Comparison of ENCODE assay signal across 22 cellular contexts in genomic region chr1:59543211-59543668, GRCh38.
A peak's percentile ranks its signal among the peaks of the same experiment; 100 is the strongest.
DNase-seq lines count a peak whose midpoint lies in the region; ATAC-seq, FAIRE-seq and TF ChIP-seq lines count a peak whose summit lies in the region.
"Had no signal": no experiment of that assay in that cellular context is flagged by ENCODE, and none has a peak within 500 bp of the region (broad histone marks: within the 10 kb centered on the region; RNA-seq: fewer than 3 reads in every experiment).

No MANE protein-coding gene starts in this region.

- intact Hi-C loops in kidney (cut with DNase I) = no loop called here

- peaks cover 8 to 26% of the 10 kb centered on the region in 2 donors for H3K4me1 ChIP-seq in kidney (ENCODE audit: control insufficient read depth in 1 of 2, insufficient read depth in 1 of 2, low read depth in 1 of 2, low read length in 2 of 2)
- peaks cover 7% of the 10 kb centered on the region for H3K4me1 ChIP-seq in neural progenitor cell
- H3K4me1 ChIP-seq: SJSA1 had no signal

- H4K20me1 ChIP-seq in neural progenitor cell (ENCODE audit: low read depth) = no peaks in the 10 kb centered on the region

- no peaks in the 10 kb centered on the region for H3K79me2 ChIP-seq in neural progenitor cell (ENCODE audit: low read depth)

- in situ Hi-C loops in ACHN (cut with HindIII; ENCODE audit: low pct_ligation_motif_present, low pct_unique_long_range_greater_than_20kb, low sequenced_read_pairs) = no loop called here

- H3K27me3 Mint-ChIP-seq in neural progenitor cell (ENCODE audit: insufficient read depth, low read depth) = peaks cover 2% of the 10 kb centered on the region
- H3K27me3 Mint-ChIP-seq: CD4-positive, CD25-positive, alpha-beta regulatory T cell had no signal

- H3K27ac Mint-ChIP-seq in neural progenitor cell = no peak overlapping the region
- H3K27ac Mint-ChIP-seq: CD4-positive, CD25-positive, alpha-beta regulatory T cell had no signal

- H2AFZ ChIP-seq in neural progenitor cell (replicated peaks) = no peak overlapping the region

- no peaks in the 10 kb centered on the region for H3K36me3 Mint-ChIP-seq in neural progenitor cell
- H3K36me3 Mint-ChIP-seq: CD4-positive, CD25-positive, alpha-beta regulatory T cell had no signal

- peak; percentile 94 for FAIRE-seq in kidney (lab: Jason Lieb, UNC)
- FAIRE-seq: astrocyte had no signal

- H3K4me3 ChIP-seq in kidney (ENCODE audit: low read length in 2 of 2) = peak overlapping the region in 1 of 2 donors; percentile 14
- H3K4me3 ChIP-seq in neural progenitor cell = no peak overlapping the region
- H3K4me3 ChIP-seq: coronary artery, SJSA1, smooth muscle cell, transverse colon had no signal

- H3K4me2 ChIP-seq in neural progenitor cell = no peak overlapping the region
- H3K4me2 ChIP-seq: smooth muscle cell had no signal

- no peaks in the 10 kb centered on the region for H3K27me3 ChIP-seq in neural progenitor cell
- H3K27me3 ChIP-seq: SJSA1, transverse colon had no signal

- H3K9ac ChIP-seq in kidney (ENCODE audit: low read length in 2 of 2) = peak overlapping the region in 1 of 2 donors; percentile 41
- H3K9ac ChIP-seq in neural progenitor cell = no peak overlapping the region

- ATAC-seq in HG03196 (IDR thresholded peaks at IDR 0.05; ENCODE audit: unreplicated experiment) (no peak), HG03097 (IDR thresholded peaks at IDR 0.05; ENCODE audit: low FRiP score, unreplicated experiment) (no peak), HG03432 (IDR thresholded peaks at IDR 0.05; ENCODE audit: unreplicated experiment) (no peak)

- TF ChIP-seq CTCF in kidney (IDR thresholded peaks at IDR 0.05; ENCODE audit: borderline replicate concordance, extremely low read depth, insufficient read depth) (no peak), neural progenitor cell (IDR thresholded peaks at IDR 0.05) (no peak)

- H3K9me3 ChIP-seq in kidney (ENCODE audit: control insufficient read depth in 1 of 2, low read length in 2 of 2) (no peaks in the 10 kb centered on the region), neural progenitor cell (ENCODE audit: low read depth) (no peaks in the 10 kb centered on the region)
- H3K9me3 ChIP-seq: SJSA1, transverse colon had no signal

- H3K27ac ChIP-seq in kidney (ENCODE audit: low read depth in 2 of 2, low read length in 2 of 2) (peak overlapping the region; percentile 92 to 93), neural progenitor cell (no peak overlapping the region)
- H3K27ac ChIP-seq: coronary artery, epithelial cell of prostate, SJSA1 had no signal

- H3K4me3 Mint-ChIP-seq in neural progenitor cell = no peak overlapping the region
- H3K4me3 Mint-ChIP-seq: CD4-positive, CD25-positive, alpha-beta regulatory T cell had no signal

- peaks cover 12% of the 10 kb centered on the region for H3K4me1 Mint-ChIP-seq in neural progenitor cell
- H3K4me1 Mint-ChIP-seq: CD4-positive, CD25-positive, alpha-beta regulatory T cell had no signal

- no peaks in the 10 kb centered on the region for H3F3A ChIP-seq in neural progenitor cell (ENCODE audit: low read depth)

- DNase-seq in ACHN = peak; percentile 19
- peak; percentile 20 for DNase-seq in NCI-H69 (lab: John Stamatoyannopoulos, UW)
- no peak for DNase-seq in kidney
- peak; percentile 16 for DNase-seq in neural progenitor cell (ENCODE audit: low spot score)
- no peak for DNase-seq in central memory CD4-positive, alpha-beta T cell
- DNase-seq: activated CD4-positive, alpha-beta T cell treated with anti-CD3 and anti-CD28 coated beads for 4 hours; activated CD8-positive, alpha-beta memory T cell treated with anti-CD3 and anti-CD28 coated beads, Interleukin-2, amount 50 U/mL, for 48 hours; activated naive CD4-positive, alpha-beta T cell; CD4-positive, CD25-positive, alpha-beta regulatory T cell; EL; NCI-H1105; nucleus accumbens; OCI-M1; transverse colon had no signal

- no peaks in the 10 kb centered on the region for H3K9me3 Mint-ChIP-seq in neural progenitor cell

- H3K36me3 ChIP-seq in kidney (ENCODE audit: control insufficient read depth in 1 of 2, insufficient read depth in 2 of 2, low read length in 2 of 2) (no peaks in the 10 kb centered on the region), neural progenitor cell (no peaks in the 10 kb centered on the region)
- H3K36me3 ChIP-seq: SJSA1, transverse colon had no signal

Comparison
In these comparisons a context has a peak if more than half of its experiments do, and no peak if none do; other contexts are left out.
1. DNase-seq: peak in ACHN (single experiment), NCI-H69 (single experiment) and neural progenitor cell (single experiment); none in kidney (single experiment) and central memory CD4-positive, alpha-beta T cell (single experiment).